12 cellular contexts compared by ENCODE assay signal in the genomic region with DNA sequence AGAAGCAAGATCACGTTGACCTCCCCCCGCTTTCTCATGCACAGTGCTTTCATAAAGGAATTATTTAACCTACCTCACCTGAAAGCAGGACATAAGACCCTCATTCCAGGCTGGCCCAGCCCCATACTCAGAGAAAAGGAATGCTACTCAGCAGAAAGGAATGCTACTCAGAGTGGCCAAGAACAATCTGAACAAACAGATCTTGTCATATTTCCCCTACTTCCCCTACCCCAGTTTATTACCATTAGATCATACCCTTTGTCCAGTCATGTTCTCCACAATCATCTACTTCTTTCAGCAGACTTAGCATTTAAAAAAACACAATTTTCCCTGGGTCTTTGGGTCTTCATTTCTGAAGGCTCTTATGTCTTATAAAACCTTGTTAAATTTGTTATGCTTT.
DNase-seq lines count a peak whose midpoint lies in the region; ATAC-seq, FAIRE-seq and TF ChIP-seq lines count a peak whose summit lies in the region.
"Had no signal": no experiment of that assay in that cellular context is flagged by ENCODE, and none has a peak within 500 bp of the region (broad histone marks: within the 10 kb centered on the region; RNA-seq: fewer than 3 reads in every experiment).

No MANE protein-coding gene starts in this region.

- peak overlapping the region; percentile 59 for H3K27ac ChIP-seq in keratinocyte (ENCODE audit: control insufficient read depth, insufficient read depth, low read length)
- no peak overlapping the region for H3K27ac ChIP-seq in tibial artery
- H3K27ac ChIP-seq: psoas muscle, upper lobe of right lung had no signal

- no peaks in the 10 kb centered on the region for H3K79me2 ChIP-seq in keratinocyte (ENCODE audit: control insufficient read depth, insufficient read depth, low read length)

- intact Hi-C loops in tibial artery (cut with DNase I; ENCODE audit: low total_unique reads) = no loop called here

- no peaks in the 10 kb centered on the region for H4K20me1 ChIP-seq in keratinocyte (ENCODE audit: control insufficient read depth, extremely low read depth, insufficient read depth, low read length)

- peak overlapping the region; percentile 37 for H3K9ac ChIP-seq in keratinocyte (ENCODE audit: control insufficient read depth, extremely low read depth, insufficient read depth, low read length)

- in situ Hi-C loops in ACHN (cut with HindIII; ENCODE audit: low pct_ligation_motif_present, low pct_unique_long_range_greater_than_20kb, low sequenced_read_pairs) = no loop called here

- no peaks in the 10 kb centered on the region for H3K9me1 ChIP-seq in keratinocyte (ENCODE audit: control insufficient read depth, extremely low read depth, insufficient read depth, low read length)

- TF ChIP-seq CTCF in cardiac fibroblast (IDR thresholded peaks at IDR 0.05; ENCODE audit: low read depth, low read length) (no peak), keratinocyte (optimal IDR thresholded peaks at IDR 0.05 in 1 of 3, IDR thresholded peaks at IDR 0.05 in 1 of 3, conservative IDR thresholded peaks at IDR 0.05 in 1 of 3; ENCODE audit: extremely low read depth in 1 of 3, insufficient read depth in 2 of 3, low read length in 3 of 3) (no peak), tibial artery (IDR thresholded peaks at IDR 0.05) (no peak)

- H3K4me1 ChIP-seq in keratinocyte (ENCODE audit: control insufficient read depth, extremely low read depth, insufficient read depth, low read length) = peaks cover 29% of the 10 kb centered on the region
- no peaks in the 10 kb centered on the region for H3K4me1 ChIP-seq in tibial artery
- H3K4me1 ChIP-seq: psoas muscle, upper lobe of right lung had no signal

- peak overlapping the region; percentile 69 for H3K4me2 ChIP-seq in keratinocyte (ENCODE audit: control insufficient read depth, extremely low read depth, insufficient read depth, low read depth, low read length)

- DNase-seq in ACHN (peak; percentile 71), HT1080 (ENCODE audit: low read depth) (peak; percentile 90), cardiac fibroblast (ENCODE audit: low read depth in 2 of 2) (peak; percentile 58 to 85), keratinocyte (ENCODE audit: low read depth, low spot score) (peak; percentile 30), activated T-cell treated with anti-CD3 and anti-CD28 coated beads for 4 hours (no peak), tibial artery (no peak)
- DNase-seq: activated naive CD8-positive, alpha-beta T cell treated with anti-CD3 and anti-CD28 coated beads for 36 hours; psoas muscle; upper lobe of right lung had no signal

- H3K4me3 ChIP-seq in cardiac fibroblast (replicated peaks in 1 of 2; ENCODE audit: low read depth in 2 of 2, low read length in 2 of 2) (no peak overlapping the region), keratinocyte (ENCODE audit: control insufficient read depth in 2 of 3, extremely low read depth in 1 of 3, insufficient read depth in 2 of 3, low read depth in 1 of 3, low read length in 3 of 3) (peak overlapping the region in 1 of 3 experiments; percentile 6), tibial artery (no peak overlapping the region)
- H3K4me3 ChIP-seq: psoas muscle, upper lobe of right lung had no signal

- ATAC-seq in HG03175 (IDR thresholded peaks at IDR 0.05; ENCODE audit: unreplicated experiment) (no peak), GM19328 (IDR thresholded peaks at IDR 0.05; ENCODE audit: unreplicated experiment) (no peak)
- ATAC-seq: psoas muscle, upper lobe of right lung had no signal

- H3K27me3 ChIP-seq in keratinocyte (ENCODE audit: control insufficient read depth, extremely low read depth, insufficient read depth, low read length) = no peaks in the 10 kb centered on the region
- no peaks in the 10 kb centered on the region for H3K27me3 ChIP-seq in tibial artery
- H3K27me3 ChIP-seq: upper lobe of right lung had no signal

- H2AFZ ChIP-seq in keratinocyte (ENCODE audit: control insufficient read depth, low read length) = peak overlapping the region; percentile 44

- no peaks in the 10 kb centered on the region for H3K36me3 ChIP-seq in keratinocyte (ENCODE audit: control insufficient read depth in 2 of 2, extremely low read depth in 1 of 2, insufficient read depth in 2 of 2, low read length in 2 of 2)
- H3K36me3 ChIP-seq in tibial artery = no peaks in the 10 kb centered on the region
- H3K36me3 ChIP-seq: upper lobe of right lung had no signal

- FAIRE-seq in keratinocyte (lab: Jason Lieb, UNC) = no peak
- FAIRE-seq: frontal cortex had no signal

- dilution Hi-C loops in keratinocyte (cut with MboI; ENCODE audit: extremely low pct_ligation_motif_present, low sequenced_read_pairs) = no loop called here

- no peaks in the 10 kb centered on the region for H3K9me3 ChIP-seq in keratinocyte (ENCODE audit: control insufficient read depth, low read depth, low read length)
- H3K9me3 ChIP-seq in tibial artery = no peaks in the 10 kb centered on the region
- H3K9me3 ChIP-seq: psoas muscle, upper lobe of right lung had no signal

Comparison
In these comparisons a context has a peak if more than half of its experiments do, and no peak if none do; other contexts are left out.
1. DNase-seq: peak in ACHN (single experiment), HT1080 (single experiment), cardiac fibroblast (2 of 2) and keratinocyte (single experiment); none in activated T-cell treated with anti-CD3 and anti-CD28 coated beads for 4 hours (single experiment) and tibial artery (0 of 2).